ENCODE assay signal across 31 cellular contexts in the genomic region with DNA sequence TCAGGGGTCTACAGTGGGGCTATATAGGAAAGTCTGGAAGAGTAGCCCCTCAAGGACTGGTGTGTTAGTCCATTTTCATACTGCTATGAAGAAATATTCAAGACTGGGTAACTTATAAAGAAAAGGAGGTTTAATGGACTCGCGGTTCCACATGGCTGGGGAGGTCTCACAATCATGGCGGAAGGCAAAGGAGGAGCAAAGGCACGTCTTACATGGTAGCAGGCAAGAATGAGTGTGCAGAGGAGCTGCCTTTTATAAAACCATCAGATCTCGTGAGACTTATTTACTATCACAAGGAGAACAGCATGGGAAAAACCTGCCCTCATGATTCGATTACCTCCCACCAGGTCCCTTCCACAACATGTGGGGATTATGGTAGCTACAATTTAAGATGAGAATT. TPM values are rescaled to one million over a fixed set of nuclear protein-coding genes. Genes with fewer than 3 reads are reported as not detected.
DNase-seq lines count a peak whose midpoint lies in the region; ATAC-seq, FAIRE-seq and TF ChIP-seq lines count a peak whose summit lies in the region.
"Had no signal": no experiment of that assay in that cellular context is flagged by ENCODE, and none has a peak within 500 bp of the region (broad histone marks: within the 10 kb centered on the region; RNA-seq: fewer than 3 reads in every experiment).

No MANE protein-coding gene starts in this region.

- WGBS in K562 (ENCODE audit: insufficient coverage, low coverage, missing lambda C conversion rate) = 67% methylated on average over 6 of the region's 6 CpGs

- H3K9me1 ChIP-seq in K562 (ENCODE audit: control insufficient read depth, insufficient read depth, low read length) = no peaks in the 10 kb centered on the region

- H3K27ac ChIP-seq in CD8-positive, alpha-beta T cell (ENCODE audit: low read depth, low read length) = no peak overlapping the region
- H3K27ac ChIP-seq in HEK293 (ENCODE audit: extremely low read depth, low read depth, low read length) (no peak overlapping the region), K562 (ENCODE audit: extremely low read depth, low read depth, low read length) (no peak overlapping the region)
- H3K27ac ChIP-seq: Peyer's patch, thyroid gland, VCaP had no signal

- no peak overlapping the region for H3K9ac ChIP-seq in K562 (ENCODE audit: insufficient read depth in 1 of 2, low read depth in 2 of 2, low read length in 2 of 2)

- CTCF ChIA-PET in CD8-positive, alpha-beta T cell (lab: Charles Lee) = interaction anchor here (1.8 kb wide), 1 partner anchor 39 kb away, joined by 7 read pairs; no protein-coding TSS in a partner anchor
- CTCF ChIA-PET in HEK293 (lab: Yijun Ruan, JAX) = no interaction called here
- CTCF ChIA-PET in K562 (lab: Yijun Ruan, JAX; ENCODE audit: low intra/inter-chr PET ratio) = no interaction called here

- no peak for TF ChIP-seq EP300 in K562 (IDR thresholded peaks at IDR 0.05; ENCODE audit: low read length)

- POLR2A ChIA-PET in CD8-positive, alpha-beta T cell (lab: Charles Lee) = no interaction called here
- POLR2A ChIA-PET in HEK293 (lab: Yijun Ruan, JAX) (interaction anchor here (0.5 kb wide), 1 partner anchor 461 kb away, joined by 5 read pairs; no protein-coding TSS in a partner anchor), K562 (lab: Yijun Ruan, JAX) (interaction anchor here (0.6 to 0.9 kb wide), 3 partner anchors 12 to 401 kb away, joined by 3 to 4 read pairs (median 3); no protein-coding TSS in a partner anchor)

- in situ Hi-C loops in K562 (cut with MboI) = no loop called here

- intact Hi-C loops in CD8-positive, alpha-beta T cell (cut with DNase I, micrococcal nuclease) = loop anchor here in 1 of 2 experiments (10.0 kb wide), 1 partner anchor 451 kb away; a partner anchor contains a TSS
- intact Hi-C loops in K562 (cut with micrococcal nuclease) = no loop called here

- H3K4me3 Mint-ChIP-seq in CD8-positive, alpha-beta T cell = peak overlapping the region; percentile 15
- peak overlapping the region; percentile 28 for H3K4me3 Mint-ChIP-seq in osteocyte (ENCODE audit: unreplicated experiment)
- H3K4me3 Mint-ChIP-seq: activated naive CD4-positive, alpha-beta T cell treated with anti-CD3 and anti-CD28 coated beads, Interleukin-2, amount 50 U/mL, for 24 hours had no signal

- ATAC-seq in CD8-positive, alpha-beta T cell = no peak
- ATAC-seq in K562 = no peak
- ATAC-seq: left colon, sciatic nerve had no signal

- peaks cover 6% of the 10 kb centered on the region for H3K36me3 Mint-ChIP-seq in CD8-positive, alpha-beta T cell
- no peaks in the 10 kb centered on the region for H3K36me3 Mint-ChIP-seq in osteocyte (ENCODE audit: unreplicated experiment)
- H3K36me3 Mint-ChIP-seq: immature natural killer cell had no signal

- no peaks in the 10 kb centered on the region for H3K9me3 ChIP-seq in CD8-positive, alpha-beta T cell (ENCODE audit: low read length)
- no peaks in the 10 kb centered on the region for H3K9me3 ChIP-seq in HEK293 (ENCODE audit: control insufficient read depth, insufficient read depth, low read depth, low read length)
- no peaks in the 10 kb centered on the region for H3K9me3 ChIP-seq in K562 (replicated peaks; ENCODE audit: control insufficient read depth, insufficient read depth, low read depth, low read length)
- H3K9me3 ChIP-seq: Peyer's patch, thyroid gland had no signal

- H4K20me1 ChIP-seq in K562 (replicated peaks; ENCODE audit: control insufficient read depth, insufficient read depth, low read length) = no peaks in the 10 kb centered on the region; the same call in 1 of the 2 replicates

- no peaks in the 10 kb centered on the region for H3K27me3 Mint-ChIP-seq in CD8-positive, alpha-beta T cell (ENCODE audit: low read depth)
- no peaks in the 10 kb centered on the region for H3K27me3 Mint-ChIP-seq in osteocyte (ENCODE audit: unreplicated experiment)
- H3K27me3 Mint-ChIP-seq: activated naive CD4-positive, alpha-beta T cell treated with anti-CD3 and anti-CD28 coated beads, Interleukin-2, amount 50 U/mL, for 24 hours had no signal

- FAIRE-seq in K562 (lab: Jason Lieb, UNC) = no peak
- FAIRE-seq: colon, GM18507, GM19239 had no signal

- H3K27me3 ChIP-seq in CD8-positive, alpha-beta T cell (ENCODE audit: insufficient read depth, low read length) = no peaks in the 10 kb centered on the region
- H3K27me3 ChIP-seq in K562 (ENCODE audit: control insufficient read depth in 2 of 2, insufficient read depth in 2 of 2, low read length in 2 of 2) = no peaks in the 10 kb centered on the region
- H3K27me3 ChIP-seq: Peyer's patch, thyroid gland had no signal

- H3K79me2 ChIP-seq in K562 (ENCODE audit: control insufficient read depth, insufficient read depth, low read length) = peaks cover 60% of the 10 kb centered on the region

- no peak overlapping the region for H2AFZ ChIP-seq in K562 (ENCODE audit: low read depth, low read length)

- no peak for TF ChIP-seq CTCF in CD8-positive, alpha-beta T cell (IDR thresholded peaks at IDR 0.05)
- TF ChIP-seq CTCF in HEK293 (tag by site-specific recombination; IDR thresholded peaks at IDR 0.05) = no peak
- no peak for TF ChIP-seq CTCF in K562 (IDR thresholded peaks at IDR 0.05 in 2 of 3, conservative IDR thresholded peaks at IDR 0.05 in 1 of 3; ENCODE audit: insufficient read depth in 2 of 3, low read depth in 1 of 3, low read length in 3 of 3)
- TF ChIP-seq CTCF in osteocyte (IDR thresholded peaks at IDR 0.05) = no peak

- BruUV-seq in K562 (replicated peaks; lab: Mats Ljungman, UMichigan) = no TSS peak

- no peak overlapping the region for H3K27ac Mint-ChIP-seq in CD8-positive, alpha-beta T cell
- H3K27ac Mint-ChIP-seq in osteocyte (ENCODE audit: unreplicated experiment) = no peak overlapping the region
- H3K27ac Mint-ChIP-seq: activated naive CD4-positive, alpha-beta T cell treated with anti-CD3 and anti-CD28 coated beads, Interleukin-2, amount 50 U/mL, for 24 hours; immature natural killer cell had no signal

- DNase-seq in CD8-positive, alpha-beta T cell = no peak
- DNase-seq in K562 (ENCODE audit: extremely low read depth in 1 of 4, low spot score in 3 of 4) (peak in 1 of 4 experiments; percentile 13), osteocyte (ENCODE audit: extremely low spot score, unreplicated experiment) (no peak), dedifferentiated amniotic fluid mesenchymal stem cell (ENCODE audit: extremely low spot score) (no peak), NCI-H345 treated with DMSO at 0.1 percent for 48 hours (lab: John Stamatoyannopoulos, UW; ENCODE audit: unreplicated experiment) (no peak)
- no peak for DNase-seq in stimulated activated CD4-positive, alpha-beta T cell treated with anti-CD3 and anti-CD28 coated beads, Interleukin-12 subunit alpha, Interleukin-12 subunit beta, amount 100 ng/mL, for 4 hours
- DNase-seq: activated CD4-positive, alpha-beta T cell treated with anti-CD3 and anti-CD28 coated beads for 48 hours; anterior cingulate cortex; C1 segment of cervical spinal cord; DMS79 treated with DMSO at 0.1 percent for 48 hours; effector CD8-positive, alpha-beta T cell; GOT3; immature natural killer cell; KG1; left colon; mammary epithelial cell; NCI-H2029; NCI-H69; Peyer's patch; SHP77 treated with DMSO at 0.1 percent for 48 hours; stimulated activated CD4-positive, alpha-beta T cell treated with anti-CD3 and anti-CD28 coated beads, Interleukin-4, amount 100 ng/mL, for 1 hour; SW 1271; T1000; thyroid gland had no signal

- peaks cover 46% of the 10 kb centered on the region for H3K4me1 Mint-ChIP-seq in CD8-positive, alpha-beta T cell (ENCODE audit: low read depth)
- peaks cover 47% of the 10 kb centered on the region for H3K4me1 Mint-ChIP-seq in osteocyte (ENCODE audit: unreplicated experiment)

- no peak for TF ChIP-seq RAD21 in K562 (CRISPR knock-in tag; conservative IDR thresholded peaks at IDR 0.05 in 1 of 2, IDR thresholded peaks at IDR 0.05 in 1 of 2)

- peak overlapping the region; percentile 46 for H3K4me2 ChIP-seq in K562 (ENCODE audit: insufficient read depth, low read length)

- no peaks in the 10 kb centered on the region for H3K9me3 Mint-ChIP-seq in CD8-positive, alpha-beta T cell
- no peaks in the 10 kb centered on the region for H3K9me3 Mint-ChIP-seq in osteocyte (ENCODE audit: unreplicated experiment)
- H3K9me3 Mint-ChIP-seq: activated naive CD4-positive, alpha-beta T cell treated with anti-CD3 and anti-CD28 coated beads, Interleukin-2, amount 50 U/mL, for 24 hours; immature natural killer cell had no signal

- TF ChIP-seq POLR2A in K562 (conservative IDR thresholded peaks at IDR 0.05) = no peak

- no peak overlapping the region for H3K4me3 ChIP-seq in CD8-positive, alpha-beta T cell (ENCODE audit: low read depth, low read length)
- H3K4me3 ChIP-seq in HEK293 (ENCODE audit: low read depth, low read length) (no peak overlapping the region), K562 (no peak overlapping the region)
- H3K4me3 ChIP-seq: Peyer's patch, thyroid gland had no signal

- H3K4me1 ChIP-seq in CD8-positive, alpha-beta T cell (ENCODE audit: insufficient read depth, low read length) = peaks cover 12% of the 10 kb centered on the region
- H3K4me1 ChIP-seq in HEK293 (ENCODE audit: control insufficient read depth, insufficient read depth, low read length) (0 out of 2 replicates have a peak, but pooled peaks cover 5% of the 10 kb centered on the region), K562 (replicated peaks in 1 of 2; ENCODE audit: control insufficient read depth in 2 of 2, insufficient read depth in 2 of 2, low read length in 2 of 2) (peaks cover 2 to 13% of the 10 kb centered on the region in 2 experiments; a peak in 2 of 5 replicates)

- H3K36me3 ChIP-seq in CD8-positive, alpha-beta T cell (ENCODE audit: insufficient read depth, low read length) = no peaks in the 10 kb centered on the region
- peaks cover 0 to under 1% of the 10 kb centered on the region in 2 experiments; a peak in 2 of 3 replicates for H3K36me3 ChIP-seq in HEK293 (ENCODE audit: control insufficient read depth in 2 of 2, insufficient read depth in 1 of 2, low read length in 2 of 2)
- H3K36me3 ChIP-seq in K562 (ENCODE audit: control insufficient read depth, insufficient read depth, low read length) = peaks cover 44% of the 10 kb centered on the region
- H3K36me3 ChIP-seq: Peyer's patch, thyroid gland had no signal

RNA-seq across cellular contexts. Expression of a gene that starts 3.0 kb away (rescaled TPM):
- total RNA-seq in CD8-positive, alpha-beta T cell = 1 to 10 TPM; 5.7 to 6.1 TPM
- 31.4 and 70.2 TPM in 2 replicates for total RNA-seq in K562 (2011; cell fraction: chromatin; rRNA removed; ENCODE audit: low replicate concordance)
- total RNA-seq in K562 (2011; cell fraction: nucleolus; rRNA removed) = 21.6 and 22.7 TPM in 2 replicates
- 37.8 and 59.8 TPM in 2 replicates for total RNA-seq in K562 (2011; cell fraction: nucleoplasm; rRNA removed)
- total RNA-seq in K562 (2014; rRNA removed) (5.3 and 9.2 TPM in 2 replicates), K562 (2014; rRNA removed; fragmentation: Illumina TruSeq; extraction: Trizol) (27.9 and 33.3 TPM in 2 replicates), K562 (2015; rRNA removed; fragmentation: Illumina TruSeq; extraction: Trizol) (17.6 and 19.1 TPM in 2 replicates), K562 (2021) (13.4 and 15.3 TPM in 2 replicates), osteocyte (34.6 and 35.9 TPM in 2 replicates)
- polyA plus RNA-seq in K562 (2011; rRNA removed) (23.1 and 26.9 TPM in 2 replicates), K562 (2014; fragmentation: Illumina TruSeq; extraction: Trizol) (14.9 and 20.5 TPM in 2 replicates), K562 (2014; fragmentation: Nextera tagmentation; extraction: Ambion mirVana) (10 to 100 TPM; 10.3 to 12.4 TPM), K562 (2014; rRNA removed) (14.3 and 15.3 TPM in 2 replicates)
- 4.3 and 12.2 TPM in 2 replicates for polyA plus RNA-seq in K562 (2011; cell fraction: cytosol; rRNA removed)
- 7.8 and 10.1 TPM in 2 replicates for polyA plus RNA-seq in K562 (2011; cell fraction: nucleus; rRNA removed)
- 10.6 and 12.8 TPM in 2 replicates for polyA plus RNA-seq in K562 (2012)
- polyA minus RNA-seq in K562 (2011; rRNA and poly(A)+ RNA removed) = 25.1 and 31.6 TPM in 2 replicates
- 7.8 and 8.0 TPM in 2 replicates for polyA minus RNA-seq in K562 (2011; cell fraction: cytosol; rRNA and poly(A)+ RNA removed)
- 11.0 and 20.3 TPM in 2 replicates for polyA minus RNA-seq in K562 (2011; cell fraction: nucleus; rRNA and poly(A)+ RNA removed)

RNA-seq across cellular contexts. Expression of a gene that starts 4.7 kb away (rescaled TPM):
- 1 to 10 TPM; 3.7 to 4.2 TPM for total RNA-seq in CD8-positive, alpha-beta T cell
- total RNA-seq in K562 (2011; cell fraction: chromatin; rRNA removed; ENCODE audit: low replicate concordance) = 13.8 and 31.1 TPM in 2 replicates
- total RNA-seq in K562 (2011; cell fraction: nucleolus; rRNA removed) = 6.5 and 8.7 TPM in 2 replicates
- total RNA-seq in K562 (2011; cell fraction: nucleoplasm; rRNA removed) = 20.2 and 32.7 TPM in 2 replicates
- total RNA-seq in K562 (2014; rRNA removed) (9.5 and 10.0 TPM in 2 replicates), K562 (2014; rRNA removed; fragmentation: Illumina TruSeq; extraction: Trizol) (14.5 and 16.0 TPM in 2 replicates), K562 (2015; rRNA removed; fragmentation: Illumina TruSeq; extraction: Trizol) (12.0 and 12.8 TPM in 2 replicates), K562 (2021) (14.6 and 16.3 TPM in 2 replicates), osteocyte (19.5 and 23.1 TPM in 2 replicates)
- polyA plus RNA-seq in K562 (2011; rRNA removed) (12.4 and 15.1 TPM in 2 replicates), K562 (2014; fragmentation: Illumina TruSeq; extraction: Trizol) (10.3 and 11.8 TPM in 2 replicates), K562 (2014; fragmentation: Nextera tagmentation; extraction: Ambion mirVana) (1 to 10 TPM; 3.2 to 3.9 TPM), K562 (2014; rRNA removed) (6.0 and 7.8 TPM in 2 replicates)
- 3.1 and 8.1 TPM in 2 replicates for polyA plus RNA-seq in K562 (2011; cell fraction: cytosol; rRNA removed)
- 11.5 and 23.8 TPM in 2 replicates for polyA plus RNA-seq in K562 (2011; cell fraction: nucleus; rRNA removed)
- 7.7 and 8.1 TPM in 2 replicates for polyA plus RNA-seq in K562 (2012)
- polyA minus RNA-seq in K562 (2011; rRNA and poly(A)+ RNA removed) = 19.2 and 27.7 TPM in 2 replicates
- 7.1 and 8.4 TPM in 2 replicates for polyA minus RNA-seq in K562 (2011; cell fraction: cytosol; rRNA and poly(A)+ RNA removed)
- polyA minus RNA-seq in K562 (2011; cell fraction: nucleus; rRNA and poly(A)+ RNA removed) = 12.5 and 25.8 TPM in 2 replicates

RNA-seq across cellular contexts. Expression of a gene that starts 33.9 kb away (rescaled TPM):
- 1 to 10 TPM; 5.7 to 6.8 TPM for total RNA-seq in CD8-positive, alpha-beta T cell
- 0.07 and 0.35 TPM in 2 replicates for total RNA-seq in K562 (2011; cell fraction: chromatin; rRNA removed; ENCODE audit: low replicate concordance)
- under 0.01 and 0.13 TPM in 2 replicates for total RNA-seq in K562 (2011; cell fraction: nucleolus; rRNA removed)
- total RNA-seq in K562 (2011; cell fraction: nucleoplasm; rRNA removed) = 0.23 and 0.37 TPM in 2 replicates
- total RNA-seq in K562 (2014; rRNA removed) (0.16 and 1.4 TPM in 2 replicates), K562 (2014; rRNA removed; fragmentation: Illumina TruSeq; extraction: Trizol) (0.15 and 0.19 TPM in 2 replicates), K562 (2015; rRNA removed; fragmentation: Illumina TruSeq; extraction: Trizol) (0.18 and 0.34 TPM in 2 replicates), K562 (2021) (0.33 and 0.49 TPM in 2 replicates), osteocyte (104 and 106 TPM in 2 replicates)
- polyA plus RNA-seq in K562 (2011; rRNA removed) (0.15 and 0.60 TPM in 2 replicates), K562 (2014; fragmentation: Illumina TruSeq; extraction: Trizol) (0.13 and 0.24 TPM in 2 replicates), K562 (2014; fragmentation: Nextera tagmentation; extraction: Ambion mirVana) (under 1 TPM; 0.20 to 0.34 TPM), K562 (2014; rRNA removed) (0.09 and 0.20 TPM in 2 replicates)
- polyA plus RNA-seq in K562 (2011; cell fraction: cytosol; rRNA removed) = 0.10 and 0.24 TPM in 2 replicates
- polyA plus RNA-seq in K562 (2011; cell fraction: nucleus; rRNA removed) = 0.06 and 0.28 TPM in 2 replicates
- polyA plus RNA-seq in K562 (2012) = 0.14 and 0.19 TPM in 2 replicates
- polyA minus RNA-seq in K562 (2011; rRNA and poly(A)+ RNA removed) = 0.18 and 0.51 TPM in 2 replicates
- 0.57 and 1.2 TPM in 2 replicates for polyA minus RNA-seq in K562 (2011; cell fraction: cytosol; rRNA and poly(A)+ RNA removed)
- 0.11 TPM in 1 of 2 replicates, not detected in the other for polyA minus RNA-seq in K562 (2011; cell fraction: nucleus; rRNA and poly(A)+ RNA removed)

Comparison
In these comparisons a context has a peak if more than half of its experiments do, and no peak if none do; other contexts are left out.
1. RNA of a gene that starts 33.9 kb away (total RNA-seq): 104 to 106 TPM in osteocyte; 5.7 to 6.8 TPM in CD8-positive, alpha-beta T cell and under 0.01 to 1.4 TPM in K562; every median in the first group is over 10 times any median in the second.